ENCODE assay signal across 15 cellular contexts in genomic region chr16:78321611-78322010, GRCh38.
DNase-seq lines count a peak whose midpoint lies in the region; FAIRE-seq and TF ChIP-seq lines count a peak whose summit lies in the region.
"Had no signal": no experiment of that assay in that cellular context is flagged by ENCODE, and none has a peak within 500 bp of the region (broad histone marks: within the 10 kb centered on the region; RNA-seq: fewer than 3 reads in every experiment).

No MANE protein-coding gene starts in this region.

- no peaks in the 10 kb centered on the region for H4K20me1 ChIP-seq in H9 (ENCODE audit: control insufficient read depth, insufficient read depth, insufficient read length)
- H4K20me1 ChIP-seq: BLaER1 had no signal

- H2AFZ ChIP-seq in H9 (ENCODE audit: low read length) = no peak overlapping the region

- no peak overlapping the region for H2BK15ac ChIP-seq in H9 (ENCODE audit: low read depth, low read length)

- no peaks in the 10 kb centered on the region for H3K9me3 Mint-ChIP-seq in H9

- no peak overlapping the region for H2AK5ac ChIP-seq in H9 (ENCODE audit: insufficient read length, low read length)

- H4K8ac ChIP-seq in H9 (replicated peaks; ENCODE audit: insufficient read length, low read depth, low read length) = no peak overlapping the region

- no peak overlapping the region for H3K9ac ChIP-seq in H9 (ENCODE audit: extremely low read depth, insufficient read length, low read length)
- H3K9ac ChIP-seq: BLaER1 had no signal

- no peaks in the 10 kb centered on the region for H3K79me1 ChIP-seq in H9 (ENCODE audit: insufficient read depth, low read depth, low read length, poor library complexity, severe bottlenecking)

- H3K4me1 Mint-ChIP-seq in H9 = peaks cover 50 to 54% of the 10 kb centered on the region in 2 experiments

- H3K4me3 Mint-ChIP-seq in H9 = 0 out of 5 replicates have a peak overlapping the region, but pooled peaks of 1 of the 2 experiments have one; percentile 16

- H2BK20ac ChIP-seq in H9 (ENCODE audit: low read depth, low read length, poor library complexity, severe bottlenecking) = no peak overlapping the region

- H3K27ac ChIP-seq in H9 (ENCODE audit: insufficient read length, low read depth, low read length) = no peak overlapping the region
- H3K27ac ChIP-seq: BLaER1 had no signal

- FAIRE-seq in islet of Langerhans (lab: Jason Lieb, UNC) = peak; percentile 85
- FAIRE-seq: H54 had no signal

- no peak overlapping the region for H3K4me2 ChIP-seq in H9 (ENCODE audit: insufficient read depth, insufficient read length, low read length)
- H3K4me2 ChIP-seq: BLaER1 had no signal

- no peaks in the 10 kb centered on the region for H3K36me3 Mint-ChIP-seq in H9 (ENCODE audit: insufficient read depth in 1 of 3, low read depth in 3 of 3)

- no peak overlapping the region for H3K4ac ChIP-seq in H9 (ENCODE audit: low read depth, low read length)

- H3K4me1 ChIP-seq in H9 (ENCODE audit: insufficient read depth, low read length) = peaks cover 5% of the 10 kb centered on the region; the same call in 1 of the 2 replicates
- H3K4me1 ChIP-seq: BLaER1 had no signal

- no peak overlapping the region for H3K27ac Mint-ChIP-seq in H9

- DNase-seq in NCI-H1417 (lab: John Stamatoyannopoulos, UW) (peak in 2 of 3 experiments; percentile 16 to 58), NCI-H1417 treated with DMSO at 0.1 percent for 48 hours (lab: John Stamatoyannopoulos, UW) (no peak), H9 (peak; percentile 41), SHP77 (lab: John Stamatoyannopoulos, UW) (peak; percentile 49 to 75), HUDEP-2 (lab: John Stamatoyannopoulos, UW; ENCODE audit: unreplicated experiment in 76 of 76) (no peak)
- no peak for DNase-seq in central memory CD4-positive, alpha-beta T cell
- DNase-seq in activated CD4-positive, alpha-beta T cell treated with anti-CD3 and anti-CD28 coated beads, Interleukin-2, amount 50 U/mL, for 4 hours = no peak
- DNase-seq: 8988T, KG1, NCI-H2029 treated with DMSO at 0.1 percent for 48 hours, NCI-H524, SIG-M5 had no signal

- H3K27me3 ChIP-seq in H9 (ENCODE audit: insufficient read depth, low read length) = no peaks in the 10 kb centered on the region; the same call in 1 of the 2 replicates
- H3K27me3 ChIP-seq: BLaER1 had no signal

- H4K5ac ChIP-seq in H9 (ENCODE audit: insufficient read length, low read depth, low read length) = no peak overlapping the region

- no peak for TF ChIP-seq CTCF in H9 (conservative IDR thresholded peaks at IDR 0.05)

- H3K56ac ChIP-seq in H9 (ENCODE audit: insufficient read length, low read depth, low read length) = no peak overlapping the region

- H4K91ac ChIP-seq in H9 (ENCODE audit: insufficient read length, low read depth, low read length) = no peak overlapping the region

- H2BK5ac ChIP-seq in H9 (ENCODE audit: insufficient read length, low read length) = no peak overlapping the region

- no peak overlapping the region for H3K18ac ChIP-seq in H9 (ENCODE audit: insufficient read length, low read depth, low read length)

- WGBS in H9 (ENCODE audit: extremely low coverage, insufficient read length, low lambda C conversion rate) = no CpG with 5 or more reads among the region's 8 CpGs

- H3K14ac ChIP-seq in H9 (ENCODE audit: insufficient read depth, low read length) = no peak overlapping the region

- H2BK12ac ChIP-seq in H9 (ENCODE audit: insufficient read length, low read depth, low read length) = no peak overlapping the region

- no peaks in the 10 kb centered on the region for H3K27me3 Mint-ChIP-seq in H9 (ENCODE audit: low read depth)

- H3K23me2 ChIP-seq in H9 (ENCODE audit: insufficient read length, low read depth, low read length, poor library complexity, severe bottlenecking) = no peaks in the 10 kb centered on the region

- H3K9me3 ChIP-seq in H9 (ENCODE audit: control insufficient read depth, low read depth, low read length) = no peaks in the 10 kb centered on the region
- H3K9me3 ChIP-seq: BLaER1 had no signal

- no peaks in the 10 kb centered on the region for H3K79me2 ChIP-seq in H9 (ENCODE audit: insufficient read depth, low read length)

- no peak overlapping the region for H3K23ac ChIP-seq in H9 (ENCODE audit: insufficient read length, low read depth, low read length)

- H2BK120ac ChIP-seq in H9 (ENCODE audit: low read depth, low read length, poor library complexity, severe bottlenecking) = no peak overlapping the region

- H3T11ph ChIP-seq in H9 (ENCODE audit: low read length) = no peak overlapping the region

Comparison
In these comparisons a context has a peak if more than half of its experiments do, and no peak if none do; other contexts are left out.
1. DNase-seq: peak in NCI-H1417 (2 of 3), H9 (single experiment) and SHP77 (2 of 2); none in NCI-H1417 treated with DMSO at 0.1 percent for 48 hours (single experiment), central memory CD4-positive, alpha-beta T cell (single experiment), HUDEP-2 (0 of 76) and activated CD4-positive, alpha-beta T cell treated with anti-CD3 and anti-CD28 coated beads, Interleukin-2, amount 50 U/mL, for 4 hours (0 of 2).